1 cellular context compared by ENCODE assay signal in genomic region chr18:3452750-3453539, GRCh38.
TF ChIP-seq lines count a peak whose summit lies in the region.

No MANE protein-coding gene starts in this region.

TF ChIP-seq in HCT116, 20 proteins besides CTCF, POLR2A, EP300 and RAD21 (continued from another document):
- no peak for TF ChIP-seq REST (IDR thresholded peaks at IDR 0.05; ENCODE audit: low read depth)
- TF ChIP-seq SIN3A (IDR thresholded peaks at IDR 0.05; ENCODE audit: low read depth), result no peak
